Comparison of ENCODE assay signal across 17 cellular contexts in genomic region chrX:83326517-83326916, GRCh38.
DNase-seq lines count a peak whose midpoint lies in the region; ATAC-seq and TF ChIP-seq lines count a peak whose summit lies in the region.
"Had no signal": no experiment of that assay in that cellular context is flagged by ENCODE, and none has a peak within 500 bp of the region (broad histone marks: within the 10 kb centered on the region; RNA-seq: fewer than 3 reads in every experiment).

No MANE protein-coding gene starts in this region.

- no peak overlapping the region for H3K4me3 ChIP-seq in OCI-LY1 (ENCODE audit: low read depth, low read length, poor library complexity, severe bottlenecking)
- no peak overlapping the region for H3K4me3 ChIP-seq in lower lobe of right lung
- H3K4me3 ChIP-seq: GM12878, GM23338, HAP-1 had no signal

- intact Hi-C loops in lower lobe of right lung (cut with DNase I) = no loop called here

- H3K36me3 ChIP-seq in OCI-LY1 (ENCODE audit: insufficient read depth, low read length) (no peaks in the 10 kb centered on the region), lower lobe of right lung (no peaks in the 10 kb centered on the region)
- H3K36me3 ChIP-seq: HAP-1 had no signal

- H3F3A ChIP-seq in OCI-LY1 (ENCODE audit: insufficient read depth, low read length) = no peaks in the 10 kb centered on the region

- peak; percentile 46 to 85 for ATAC-seq in lower lobe of right lung
- no peak for ATAC-seq in HG03108 (IDR thresholded peaks at IDR 0.05; ENCODE audit: unreplicated experiment)
- ATAC-seq: GM12878, GM23338 had no signal

- H3K9me2 ChIP-seq in OCI-LY1 (ENCODE audit: low read depth, low read length) = no peaks in the 10 kb centered on the region

- H3K79me2 ChIP-seq in OCI-LY1 (ENCODE audit: insufficient read depth, low read length) = no peaks in the 10 kb centered on the region

- no peak for TF ChIP-seq CTCF in OCI-LY1 (IDR thresholded peaks at IDR 0.05; ENCODE audit: low read length)
- no peak for TF ChIP-seq CTCF in lower lobe of right lung (IDR thresholded peaks at IDR 0.05)

- H3K27ac ChIP-seq in OCI-LY1 (ENCODE audit: low read depth, low read length, poor library complexity, severe bottlenecking) (no peak overlapping the region), lower lobe of right lung (no peak overlapping the region)

- no peaks in the 10 kb centered on the region for H4K20me1 ChIP-seq in OCI-LY1 (ENCODE audit: insufficient read depth, low read length)

- DNase-seq in DMS53 treated with DMSO at 0.1 percent for 48 hours (lab: John Stamatoyannopoulos, UW; ENCODE audit: unreplicated experiment) (peak; percentile 7), lower lobe of right lung (no peak), NCI-H128 (lab: John Stamatoyannopoulos, UW; ENCODE audit: unreplicated experiment) (no peak), Kasumi-1 (lab: John Stamatoyannopoulos, UW) (no peak)
- DNase-seq: C1 segment of cervical spinal cord; Calu3; CD4-positive, alpha-beta memory T cell; COR-L47; DMS79; EL; GDM1; HFFc6 had no signal

- H3K27me3 ChIP-seq in OCI-LY1 (ENCODE audit: insufficient read depth, low read length) = no peaks in the 10 kb centered on the region
- no peaks in the 10 kb centered on the region for H3K27me3 ChIP-seq in lower lobe of right lung (ENCODE audit: low read depth)

- 0 out of 2 replicates have a peak overlapping the region, but pooled peaks have one; percentile 29 for H2AFZ ChIP-seq in OCI-LY1 (ENCODE audit: low read length)
- H2AFZ ChIP-seq: GM23338 had no signal

- H3K9ac ChIP-seq in OCI-LY1 (ENCODE audit: low read length) = no peak overlapping the region

- no peak overlapping the region for H3K4me2 ChIP-seq in OCI-LY1 (ENCODE audit: low read length)
- H3K4me2 ChIP-seq: GM23338 had no signal

- H3K4me1 ChIP-seq in OCI-LY1 (ENCODE audit: insufficient read depth, low read length, severe bottlenecking) (peaks cover 4% of the 10 kb centered on the region), lower lobe of right lung (no peaks in the 10 kb centered on the region)
- H3K4me1 ChIP-seq: HAP-1 had no signal

- H3K9me3 ChIP-seq in OCI-LY1 (ENCODE audit: low read length) (no peaks in the 10 kb centered on the region), lower lobe of right lung (no peaks in the 10 kb centered on the region)
- H3K9me3 ChIP-seq: HAP-1 had no signal
